1 cellular context compared by ENCODE assay signal in the genomic region with DNA sequence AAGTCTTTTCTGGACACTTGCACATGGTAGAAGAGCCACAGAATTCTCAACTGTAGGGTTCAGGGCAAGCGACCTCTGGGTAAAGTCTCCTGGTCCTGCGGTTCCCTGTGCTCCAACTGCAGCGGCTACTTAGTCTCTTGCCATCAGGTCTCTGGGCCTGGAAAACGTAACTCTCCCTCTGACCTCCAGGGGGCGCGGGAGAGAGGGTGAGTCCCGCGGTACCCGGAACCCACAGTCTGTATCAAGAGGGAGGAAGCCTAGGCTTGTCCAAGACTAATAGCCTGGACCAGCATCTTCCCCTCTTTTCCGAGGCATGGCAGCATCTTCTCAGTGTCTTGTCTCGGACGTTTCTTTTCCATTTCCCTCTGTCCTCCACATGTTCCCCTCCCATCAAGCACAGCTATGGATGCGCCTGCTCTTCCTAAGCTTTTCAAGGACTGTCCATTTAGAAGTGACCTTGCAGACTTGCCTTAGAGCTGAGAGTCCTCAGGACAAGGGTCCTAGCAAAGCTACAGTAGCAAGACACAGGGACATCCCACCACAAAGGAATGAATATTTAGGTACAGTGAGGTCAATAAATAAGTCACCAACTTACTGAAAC.
A peak's percentile ranks its signal among the peaks of the same experiment; 100 is the strongest.
TF ChIP-seq lines count a peak whose summit lies in the region.

No MANE protein-coding gene starts in this region.

TF ChIP-seq in HepG2, 621 proteins besides CTCF, POLR2A, EP300 and RAD21 (continued from another document):
- TF ChIP-seq, protein P1, sequence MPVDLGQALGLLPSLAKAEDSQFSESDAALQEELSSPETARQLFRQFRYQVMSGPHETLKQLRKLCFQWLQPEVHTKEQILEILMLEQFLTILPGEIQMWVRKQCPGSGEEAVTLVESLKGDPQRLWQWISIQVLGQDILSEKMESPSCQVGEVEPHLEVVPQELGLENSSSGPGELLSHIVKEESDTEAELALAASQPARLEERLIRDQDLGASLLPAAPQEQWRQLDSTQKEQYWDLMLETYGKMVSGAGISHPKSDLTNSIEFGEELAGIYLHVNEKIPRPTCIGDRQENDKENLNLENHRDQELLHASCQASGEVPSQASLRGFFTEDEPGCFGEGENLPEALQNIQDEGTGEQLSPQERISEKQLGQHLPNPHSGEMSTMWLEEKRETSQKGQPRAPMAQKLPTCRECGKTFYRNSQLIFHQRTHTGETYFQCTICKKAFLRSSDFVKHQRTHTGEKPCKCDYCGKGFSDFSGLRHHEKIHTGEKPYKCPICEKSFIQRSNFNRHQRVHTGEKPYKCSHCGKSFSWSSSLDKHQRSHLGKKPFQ (CRISPR knock-in tag; IDR thresholded peaks at IDR 0.05; ENCODE audit: insufficient replicate concordance), result no peak
- TF ChIP-seq, protein P2, sequence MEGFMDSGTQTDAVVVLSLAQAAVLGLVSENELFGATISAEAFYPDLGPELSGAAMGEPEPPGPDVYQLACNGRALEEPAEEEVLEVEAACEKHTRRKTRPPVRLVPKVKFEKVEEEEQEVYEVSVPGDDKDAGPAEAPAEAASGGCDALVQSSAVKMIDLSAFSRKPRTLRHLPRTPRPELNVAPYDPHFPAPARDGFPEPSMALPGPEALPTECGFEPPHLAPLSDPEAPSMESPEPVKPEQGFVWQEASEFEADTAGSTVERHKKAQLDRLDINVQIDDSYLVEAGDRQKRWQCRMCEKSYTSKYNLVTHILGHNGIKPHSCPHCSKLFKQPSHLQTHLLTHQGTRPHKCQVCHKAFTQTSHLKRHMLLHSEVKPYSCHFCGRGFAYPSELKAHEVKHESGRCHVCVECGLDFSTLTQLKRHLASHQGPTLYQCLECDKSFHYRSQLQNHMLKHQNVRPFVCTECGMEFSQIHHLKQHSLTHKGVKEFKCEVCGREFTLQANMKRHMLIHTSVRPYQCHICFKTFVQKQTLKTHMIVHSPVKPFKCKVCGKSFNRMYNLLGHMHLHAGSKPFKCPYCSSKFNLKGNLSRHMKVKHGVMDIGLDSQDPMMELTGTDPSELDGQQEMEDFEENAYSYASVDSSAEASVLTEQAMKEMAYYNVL (CRISPR knock-in tag; IDR thresholded peaks at IDR 0.05; ENCODE audit: borderline replicate concordance), result no peak
- TF ChIP-seq, protein P3, sequence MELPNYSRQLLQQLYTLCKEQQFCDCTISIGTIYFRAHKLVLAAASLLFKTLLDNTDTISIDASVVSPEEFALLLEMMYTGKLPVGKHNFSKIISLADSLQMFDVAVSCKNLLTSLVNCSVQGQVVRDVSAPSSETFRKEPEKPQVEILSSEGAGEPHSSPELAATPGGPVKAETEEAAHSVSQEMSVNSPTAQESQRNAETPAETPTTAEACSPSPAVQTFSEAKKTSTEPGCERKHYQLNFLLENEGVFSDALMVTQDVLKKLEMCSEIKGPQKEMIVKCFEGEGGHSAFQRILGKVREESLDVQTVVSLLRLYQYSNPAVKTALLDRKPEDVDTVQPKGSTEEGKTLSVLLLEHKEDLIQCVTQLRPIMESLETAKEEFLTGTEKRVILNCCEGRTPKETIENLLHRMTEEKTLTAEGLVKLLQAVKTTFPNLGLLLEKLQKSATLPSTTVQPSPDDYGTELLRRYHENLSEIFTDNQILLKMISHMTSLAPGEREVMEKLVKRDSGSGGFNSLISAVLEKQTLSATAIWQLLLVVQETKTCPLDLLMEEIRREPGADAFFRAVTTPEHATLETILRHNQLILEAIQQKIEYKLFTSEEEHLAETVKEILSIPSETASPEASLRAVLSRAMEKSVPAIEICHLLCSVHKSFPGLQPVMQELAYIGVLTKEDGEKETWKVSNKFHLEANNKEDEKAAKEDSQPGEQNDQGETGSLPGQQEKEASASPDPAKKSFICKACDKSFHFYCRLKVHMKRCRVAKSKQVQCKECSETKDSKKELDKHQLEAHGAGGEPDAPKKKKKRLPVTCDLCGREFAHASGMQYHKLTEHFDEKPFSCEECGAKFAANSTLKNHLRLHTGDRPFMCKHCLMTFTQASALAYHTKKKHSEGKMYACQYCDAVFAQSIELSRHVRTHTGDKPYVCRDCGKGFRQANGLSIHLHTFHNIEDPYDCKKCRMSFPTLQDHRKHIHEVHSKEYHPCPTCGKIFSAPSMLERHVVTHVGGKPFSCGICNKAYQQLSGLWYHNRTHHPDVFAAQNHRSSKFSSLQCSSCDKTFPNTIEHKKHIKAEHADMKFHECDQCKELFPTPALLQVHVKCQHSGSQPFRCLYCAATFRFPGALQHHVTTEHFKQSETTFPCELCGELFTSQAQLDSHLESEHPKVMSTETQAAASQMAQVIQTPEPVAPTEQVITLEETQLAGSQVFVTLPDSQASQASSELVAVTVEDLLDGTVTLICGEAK (IDR thresholded peaks at IDR 0.05), result no peak
- TF ChIP-seq, protein P3 (CRISPR knock-in tag; IDR thresholded peaks at IDR 0.05), result no peak
- TF ChIP-seq ZNF75D (CRISPR knock-in tag; IDR thresholded peaks at IDR 0.05; ENCODE audit: borderline replicate concordance) (no peak), KDM2A (CRISPR knock-in tag; IDR thresholded peaks at IDR 0.05; ENCODE audit: borderline replicate concordance, low read depth) (peak; percentile 26; the same call in 1 of the 2 replicates), ZNF260 (CRISPR knock-in tag; IDR thresholded peaks at IDR 0.05; ENCODE audit: borderline replicate concordance, low read depth) (no peak), BHLHE40 (IDR thresholded peaks at IDR 0.05; ENCODE audit: low read length) (no peak), ZNF674 (CRISPR knock-in tag; IDR thresholded peaks at IDR 0.05; ENCODE audit: low read depth) (no peak), ZNF232 (CRISPR knock-in tag; IDR thresholded peaks at IDR 0.05; ENCODE audit: borderline replicate concordance) (no peak), NR1H2 (CRISPR knock-in tag; IDR thresholded peaks at IDR 0.05; ENCODE audit: borderline replicate concordance, low read depth) (no peak), STAG1 (CRISPR knock-in tag; IDR thresholded peaks at IDR 0.05) (peak; percentile 34; the same call in 1 of the 2 replicates), EHMT2 (IDR thresholded peaks at IDR 0.05; ENCODE audit: borderline replicate concordance, low read depth, low read length) (no peak), ATRX (CRISPR knock-in tag; IDR thresholded peaks at IDR 0.05; ENCODE audit: borderline replicate concordance) (no peak)
- TF ChIP-seq, protein P4, sequence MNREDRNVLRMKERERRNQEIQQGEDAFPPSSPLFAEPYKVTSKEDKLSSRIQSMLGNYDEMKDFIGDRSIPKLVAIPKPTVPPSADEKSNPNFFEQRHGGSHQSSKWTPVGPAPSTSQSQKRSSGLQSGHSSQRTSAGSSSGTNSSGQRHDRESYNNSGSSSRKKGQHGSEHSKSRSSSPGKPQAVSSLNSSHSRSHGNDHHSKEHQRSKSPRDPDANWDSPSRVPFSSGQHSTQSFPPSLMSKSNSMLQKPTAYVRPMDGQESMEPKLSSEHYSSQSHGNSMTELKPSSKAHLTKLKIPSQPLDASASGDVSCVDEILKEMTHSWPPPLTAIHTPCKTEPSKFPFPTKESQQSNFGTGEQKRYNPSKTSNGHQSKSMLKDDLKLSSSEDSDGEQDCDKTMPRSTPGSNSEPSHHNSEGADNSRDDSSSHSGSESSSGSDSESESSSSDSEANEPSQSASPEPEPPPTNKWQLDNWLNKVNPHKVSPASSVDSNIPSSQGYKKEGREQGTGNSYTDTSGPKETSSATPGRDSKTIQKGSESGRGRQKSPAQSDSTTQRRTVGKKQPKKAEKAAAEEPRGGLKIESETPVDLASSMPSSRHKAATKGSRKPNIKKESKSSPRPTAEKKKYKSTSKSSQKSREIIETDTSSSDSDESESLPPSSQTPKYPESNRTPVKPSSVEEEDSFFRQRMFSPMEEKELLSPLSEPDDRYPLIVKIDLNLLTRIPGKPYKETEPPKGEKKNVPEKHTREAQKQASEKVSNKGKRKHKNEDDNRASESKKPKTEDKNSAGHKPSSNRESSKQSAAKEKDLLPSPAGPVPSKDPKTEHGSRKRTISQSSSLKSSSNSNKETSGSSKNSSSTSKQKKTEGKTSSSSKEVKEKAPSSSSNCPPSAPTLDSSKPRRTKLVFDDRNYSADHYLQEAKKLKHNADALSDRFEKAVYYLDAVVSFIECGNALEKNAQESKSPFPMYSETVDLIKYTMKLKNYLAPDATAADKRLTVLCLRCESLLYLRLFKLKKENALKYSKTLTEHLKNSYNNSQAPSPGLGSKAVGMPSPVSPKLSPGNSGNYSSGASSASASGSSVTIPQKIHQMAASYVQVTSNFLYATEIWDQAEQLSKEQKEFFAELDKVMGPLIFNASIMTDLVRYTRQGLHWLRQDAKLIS (CRISPR knock-in tag; IDR thresholded peaks at IDR 0.05), result no peak
- TF ChIP-seq, protein P5, sequence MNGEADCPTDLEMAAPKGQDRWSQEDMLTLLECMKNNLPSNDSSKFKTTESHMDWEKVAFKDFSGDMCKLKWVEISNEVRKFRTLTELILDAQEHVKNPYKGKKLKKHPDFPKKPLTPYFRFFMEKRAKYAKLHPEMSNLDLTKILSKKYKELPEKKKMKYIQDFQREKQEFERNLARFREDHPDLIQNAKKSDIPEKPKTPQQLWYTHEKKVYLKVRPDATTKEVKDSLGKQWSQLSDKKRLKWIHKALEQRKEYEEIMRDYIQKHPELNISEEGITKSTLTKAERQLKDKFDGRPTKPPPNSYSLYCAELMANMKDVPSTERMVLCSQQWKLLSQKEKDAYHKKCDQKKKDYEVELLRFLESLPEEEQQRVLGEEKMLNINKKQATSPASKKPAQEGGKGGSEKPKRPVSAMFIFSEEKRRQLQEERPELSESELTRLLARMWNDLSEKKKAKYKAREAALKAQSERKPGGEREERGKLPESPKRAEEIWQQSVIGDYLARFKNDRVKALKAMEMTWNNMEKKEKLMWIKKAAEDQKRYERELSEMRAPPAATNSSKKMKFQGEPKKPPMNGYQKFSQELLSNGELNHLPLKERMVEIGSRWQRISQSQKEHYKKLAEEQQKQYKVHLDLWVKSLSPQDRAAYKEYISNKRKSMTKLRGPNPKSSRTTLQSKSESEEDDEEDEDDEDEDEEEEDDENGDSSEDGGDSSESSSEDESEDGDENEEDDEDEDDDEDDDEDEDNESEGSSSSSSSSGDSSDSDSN (CRISPR knock-in tag; IDR thresholded peaks at IDR 0.05), result no peak
- TF ChIP-seq, protein P6, sequence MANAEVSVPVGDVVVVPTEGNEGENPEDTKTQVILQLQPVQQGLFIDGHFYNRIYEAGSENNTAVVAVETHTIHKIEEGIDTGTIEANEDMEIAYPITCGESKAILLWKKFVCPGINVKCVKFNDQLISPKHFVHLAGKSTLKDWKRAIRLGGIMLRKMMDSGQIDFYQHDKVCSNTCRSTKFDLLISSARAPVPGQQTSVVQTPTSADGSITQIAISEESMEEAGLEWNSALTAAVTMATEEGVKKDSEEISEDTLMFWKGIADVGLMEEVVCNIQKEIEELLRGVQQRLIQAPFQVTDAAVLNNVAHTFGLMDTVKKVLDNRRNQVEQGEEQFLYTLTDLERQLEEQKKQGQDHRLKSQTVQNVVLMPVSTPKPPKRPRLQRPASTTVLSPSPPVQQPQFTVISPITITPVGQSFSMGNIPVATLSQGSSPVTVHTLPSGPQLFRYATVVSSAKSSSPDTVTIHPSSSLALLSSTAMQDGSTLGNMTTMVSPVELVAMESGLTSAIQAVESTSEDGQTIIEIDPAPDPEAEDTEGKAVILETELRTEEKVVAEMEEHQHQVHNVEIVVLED (CRISPR knock-in tag; IDR thresholded peaks at IDR 0.05; ENCODE audit: borderline replicate concordance), result no peak
- TF ChIP-seq, protein P7, sequence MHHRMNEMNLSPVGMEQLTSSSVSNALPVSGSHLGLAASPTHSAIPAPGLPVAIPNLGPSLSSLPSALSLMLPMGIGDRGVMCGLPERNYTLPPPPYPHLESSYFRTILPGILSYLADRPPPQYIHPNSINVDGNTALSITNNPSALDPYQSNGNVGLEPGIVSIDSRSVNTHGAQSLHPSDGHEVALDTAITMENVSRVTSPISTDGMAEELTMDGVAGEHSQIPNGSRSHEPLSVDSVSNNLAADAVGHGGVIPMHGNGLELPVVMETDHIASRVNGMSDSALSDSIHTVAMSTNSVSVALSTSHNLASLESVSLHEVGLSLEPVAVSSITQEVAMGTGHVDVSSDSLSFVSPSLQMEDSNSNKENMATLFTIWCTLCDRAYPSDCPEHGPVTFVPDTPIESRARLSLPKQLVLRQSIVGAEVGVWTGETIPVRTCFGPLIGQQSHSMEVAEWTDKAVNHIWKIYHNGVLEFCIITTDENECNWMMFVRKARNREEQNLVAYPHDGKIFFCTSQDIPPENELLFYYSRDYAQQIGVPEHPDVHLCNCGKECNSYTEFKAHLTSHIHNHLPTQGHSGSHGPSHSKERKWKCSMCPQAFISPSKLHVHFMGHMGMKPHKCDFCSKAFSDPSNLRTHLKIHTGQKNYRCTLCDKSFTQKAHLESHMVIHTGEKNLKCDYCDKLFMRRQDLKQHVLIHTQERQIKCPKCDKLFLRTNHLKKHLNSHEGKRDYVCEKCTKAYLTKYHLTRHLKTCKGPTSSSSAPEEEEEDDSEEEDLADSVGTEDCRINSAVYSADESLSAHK (CRISPR knock-in tag; IDR thresholded peaks at IDR 0.05; ENCODE audit: borderline replicate concordance), result no peak
- TF ChIP-seq, protein P8, sequence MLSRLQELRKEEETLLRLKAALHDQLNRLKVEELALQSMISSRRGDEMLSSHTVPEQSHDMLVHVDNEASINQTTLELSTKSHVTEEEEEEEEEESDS (CRISPR knock-in tag; IDR thresholded peaks at IDR 0.05; ENCODE audit: borderline replicate concordance), result no peak
